7 cellular contexts compared by ENCODE assay signal in the genomic region with DNA sequence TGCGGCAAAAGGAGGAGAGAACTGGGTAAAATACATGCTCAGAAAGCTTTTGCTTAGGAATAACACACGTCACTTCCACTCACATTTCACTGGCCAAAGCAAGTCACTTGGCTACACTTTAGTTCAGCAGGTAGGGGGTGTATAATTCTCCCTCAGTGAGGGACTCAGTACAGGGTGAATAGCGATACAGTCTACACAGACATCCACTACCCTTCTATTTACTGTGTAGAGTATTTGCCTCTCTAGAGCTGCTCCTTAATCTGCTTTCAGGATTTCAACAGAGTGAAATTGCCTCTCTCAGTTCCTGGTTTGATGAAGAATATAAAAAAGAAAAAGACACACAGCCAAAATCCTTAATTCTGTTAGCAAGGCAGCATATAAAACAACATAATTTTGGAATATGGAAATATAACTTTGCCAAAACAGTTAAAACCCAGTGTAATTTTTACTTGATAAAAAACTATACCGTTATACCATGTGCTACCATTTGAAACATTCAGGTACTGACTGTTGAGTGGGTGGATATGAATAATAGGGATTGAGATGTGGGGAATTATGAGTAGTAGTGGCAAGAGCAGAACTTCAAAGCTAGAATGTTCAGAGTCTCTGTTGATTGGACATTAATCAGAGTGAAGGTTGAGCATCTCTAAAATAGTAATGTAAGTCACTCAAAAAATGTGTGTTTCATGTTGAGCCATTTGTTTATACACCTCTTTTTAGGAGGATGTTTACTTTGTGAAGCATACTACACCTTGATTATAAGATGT. TPM values are rescaled to one million over a fixed set of nuclear protein-coding genes. Genes with fewer than 3 reads are reported as not detected.
DNase-seq lines count a peak whose midpoint lies in the region; ATAC-seq, FAIRE-seq and TF ChIP-seq lines count a peak whose summit lies in the region.
"Not testable (repeated sequence)": the region's sequence is repeated elsewhere in the genome, so short reads cannot be mapped to it uniquely, and the experiment has no call there.

No MANE protein-coding gene starts in this region.

- peaks cover 12% of the 10 kb centered on the region for H3K4me1 Mint-ChIP-seq in CD8-positive, alpha-beta T cell (ENCODE audit: low read depth)
- H3K4me1 Mint-ChIP-seq in activated T-helper 17 cell treated with anti-CD3 and anti-CD28 coated beads, Interleukin-2, amount 50 U/mL, for 72 hours; stimulated activated effector memory CD8-positive, alpha-beta T cell treated with anti-CD3 and anti-CD28 coated beads, Interleukin-12 subunit alpha, Interleukin-12 subunit beta, amount 100 ng/mL, for 72 hours: not testable (repeated sequence)

- H3K56ac ChIP-seq in IMR-90 (ENCODE audit: extremely low read depth, insufficient read depth, low read length) = not testable (repeated sequence)

- not testable (repeated sequence) for H3K27me3 Mint-ChIP-seq in CD8-positive, alpha-beta T cell (ENCODE audit: low read depth); activated T-helper 17 cell treated with anti-CD3 and anti-CD28 coated beads, Interleukin-2, amount 50 U/mL, for 72 hours

- peak overlapping the region; percentile 66; the same call in 1 of the 2 replicates for H2AK5ac ChIP-seq in IMR-90 (ENCODE audit: low read depth, low read length)

- H4K8ac ChIP-seq in IMR-90 (ENCODE audit: low read depth in 2 of 2, low read length in 2 of 2) = peak overlapping the region in 1 of 2 experiments; percentile 29; a peak in 2 of 4 replicates

- H2BK5ac ChIP-seq in IMR-90 (ENCODE audit: low read depth, low read length, poor library complexity, severe bottlenecking) = peak overlapping the region; percentile 60

- CTCF ChIA-PET in CD8-positive, alpha-beta T cell (lab: Charles Lee); IMR-90 (lab: Yijun Ruan, JAX): not testable (repeated sequence)

- peaks cover 4 to 16% of the 10 kb centered on the region in 2 experiments for H3K79me1 ChIP-seq in IMR-90 (ENCODE audit: low read depth in 1 of 2, low read length in 2 of 2)

- H4K20me1 ChIP-seq in IMR-90 (ENCODE audit: insufficient read depth, low read length) = not testable (repeated sequence)

- H3K9me3 ChIP-seq in CD8-positive, alpha-beta T cell (ENCODE audit: low read length); IMR-90 (ENCODE audit: control insufficient read depth, insufficient read depth, low read length); left lung: not testable (repeated sequence)

- H2AFZ ChIP-seq in IMR-90 (replicated peaks; ENCODE audit: low read length, poor library complexity) = not testable (repeated sequence)

- 0 out of 2 replicates have a peak overlapping the region, but pooled peaks have one; percentile 2 for H2BK20ac ChIP-seq in IMR-90 (ENCODE audit: low read depth, low read length)

- not testable (repeated sequence) for TF ChIP-seq CTCF in CD8-positive, alpha-beta T cell (IDR thresholded peaks at IDR 0.05); IMR-90 (conservative IDR thresholded peaks at IDR 0.05; ENCODE audit: low read depth, low read length); bronchial epithelial cell (IDR thresholded peaks at IDR 0.05; ENCODE audit: insufficient read depth, low read length, severe bottlenecking); left lung (IDR thresholded peaks at IDR 0.05)

- not testable (repeated sequence) for H3K4me3 Mint-ChIP-seq in CD8-positive, alpha-beta T cell; activated T-helper 17 cell treated with anti-CD3 and anti-CD28 coated beads, Interleukin-2, amount 50 U/mL, for 72 hours; stimulated activated effector memory CD8-positive, alpha-beta T cell treated with anti-CD3 and anti-CD28 coated beads, Interleukin-12 subunit alpha, Interleukin-12 subunit beta, amount 100 ng/mL, for 72 hours

- peak overlapping the region; percentile 64 for H2BK120ac ChIP-seq in IMR-90 (ENCODE audit: low read depth, low read length)

- H3K27me3 ChIP-seq in CD8-positive, alpha-beta T cell (ENCODE audit: insufficient read depth, low read length); IMR-90 (ENCODE audit: control insufficient read depth, insufficient read depth, low read length); bronchial epithelial cell (ENCODE audit: control insufficient read depth, insufficient read depth, low read length); left lung: not testable (repeated sequence)

- peak overlapping the region; percentile 74 for H4K91ac ChIP-seq in IMR-90 (ENCODE audit: insufficient read depth, low read depth, low read length)

- DNase-seq in CD8-positive, alpha-beta T cell; IMR-90; left lung; stimulated activated effector memory CD8-positive, alpha-beta T cell treated with anti-CD3 and anti-CD28 coated beads, Interleukin-12 subunit alpha, Interleukin-12 subunit beta, amount 100 ng/mL, for 72 hours (ENCODE audit: low spot score in 2 of 2): not testable (repeated sequence)
- DNase-seq in bronchial epithelial cell (ENCODE audit: low read depth) = peak; percentile 43

- H2BK15ac ChIP-seq in IMR-90 (ENCODE audit: low read depth, low read length) = not testable (repeated sequence)

- not testable (repeated sequence) for H3K27ac ChIP-seq in CD8-positive, alpha-beta T cell (ENCODE audit: low read depth, low read length); left lung
- peak overlapping the region; percentile 23; the same call in 1 of the 2 replicates for H3K27ac ChIP-seq in IMR-90 (ENCODE audit: insufficient read depth, low read length)

- H3K14ac ChIP-seq in IMR-90 (replicated peaks; ENCODE audit: low read depth, low read length) = peak overlapping the region; percentile 0; the same call in 1 of the 2 replicates

- H3K9ac ChIP-seq in IMR-90 (ENCODE audit: low read depth, low read length) = not testable (repeated sequence)

- not testable (repeated sequence) for H3K36me3 ChIP-seq in CD8-positive, alpha-beta T cell (ENCODE audit: insufficient read depth, low read length); IMR-90 (ENCODE audit: control insufficient read depth, insufficient read depth, low read length); bronchial epithelial cell (ENCODE audit: control insufficient read depth, insufficient read depth, low read length); left lung

- BruUV-seq in IMR-90 (replicated peaks; lab: Mats Ljungman, UMichigan) = not testable (repeated sequence)

- peak overlapping the region; percentile 28 for H3K27ac Mint-ChIP-seq in CD8-positive, alpha-beta T cell
- H3K27ac Mint-ChIP-seq in activated T-helper 17 cell treated with anti-CD3 and anti-CD28 coated beads, Interleukin-2, amount 50 U/mL, for 72 hours; stimulated activated effector memory CD8-positive, alpha-beta T cell treated with anti-CD3 and anti-CD28 coated beads, Interleukin-12 subunit alpha, Interleukin-12 subunit beta, amount 100 ng/mL, for 72 hours: not testable (repeated sequence)

- in situ Hi-C loops in IMR-90 (cut with MboI; ENCODE audit: low sequenced_read_pairs) = not testable (repeated sequence)

- H3K18ac ChIP-seq in IMR-90 (ENCODE audit: low read depth, low read length) = 0 out of 2 replicates have a peak overlapping the region, but pooled peaks have one; percentile 52

- dilution Hi-C loops in IMR-90 (cut with HindIII; ENCODE audit: low sequenced_read_pairs, unreplicated experiment) = not testable (repeated sequence)

- intact Hi-C loops in CD8-positive, alpha-beta T cell (cut with DNase I, micrococcal nuclease); left lung (cut with DNase I): not testable (repeated sequence)
- intact Hi-C loops in IMR-90 (cut with micrococcal nuclease) = loop anchor here (10.0 kb wide), 1 partner anchor 56 kb away; no protein-coding TSS in a partner anchor

- peak overlapping the region; percentile 34; the same call in 1 of the 2 replicates for H3K4ac ChIP-seq in IMR-90 (ENCODE audit: low read depth, low read length)

- TF ChIP-seq POLR2A in IMR-90 (IDR thresholded peaks at IDR 0.05; ENCODE audit: low read depth, low read length) = not testable (repeated sequence)

- not testable (repeated sequence) for H3K4me3 ChIP-seq in CD8-positive, alpha-beta T cell (ENCODE audit: low read depth, low read length); IMR-90 (ENCODE audit: insufficient read depth, low read depth, low read length); bronchial epithelial cell (ENCODE audit: low read depth, low read length); left lung

- not testable (repeated sequence) for ATAC-seq in CD8-positive, alpha-beta T cell; IMR-90 (ENCODE audit: low read depth)
- ATAC-seq in activated CD4-positive, CD25-positive, alpha-beta regulatory T cell treated with anti-CD3 and anti-CD28 coated beads, Interleukin-2, amount 50 U/mL, for 24 hours = peak; percentile 58 to 74
- ATAC-seq in activated T-helper 17 cell treated with anti-CD3 and anti-CD28 coated beads, Interleukin-2, amount 50 U/mL, for 72 hours (replicated peaks) = peak; percentile 78
- peak; percentile 54 for ATAC-seq in left lung
- peak; percentile 50 for ATAC-seq in stimulated activated effector memory CD8-positive, alpha-beta T cell treated with anti-CD3 and anti-CD28 coated beads, Interleukin-12 subunit alpha, Interleukin-12 subunit beta, amount 100 ng/mL, for 72 hours

- POLR2A ChIA-PET in CD8-positive, alpha-beta T cell (lab: Charles Lee); IMR-90 (lab: Charles Lee; ENCODE audit: unreplicated experiment): not testable (repeated sequence)

- H3K23ac ChIP-seq in IMR-90 (ENCODE audit: low read depth, low read length) = not testable (repeated sequence)

- H3K36me3 Mint-ChIP-seq in CD8-positive, alpha-beta T cell; activated T-helper 17 cell treated with anti-CD3 and anti-CD28 coated beads, Interleukin-2, amount 50 U/mL, for 72 hours (ENCODE audit: low read depth); stimulated activated effector memory CD8-positive, alpha-beta T cell treated with anti-CD3 and anti-CD28 coated beads, Interleukin-12 subunit alpha, Interleukin-12 subunit beta, amount 100 ng/mL, for 72 hours: not testable (repeated sequence)

- TF ChIP-seq RAD21 in IMR-90 (IDR thresholded peaks at IDR 0.05; ENCODE audit: low read length) = not testable (repeated sequence)

- not testable (repeated sequence) for H3K9me3 Mint-ChIP-seq in CD8-positive, alpha-beta T cell; activated T-helper 17 cell treated with anti-CD3 and anti-CD28 coated beads, Interleukin-2, amount 50 U/mL, for 72 hours; stimulated activated effector memory CD8-positive, alpha-beta T cell treated with anti-CD3 and anti-CD28 coated beads, Interleukin-12 subunit alpha, Interleukin-12 subunit beta, amount 100 ng/mL, for 72 hours

- H3K9me1 ChIP-seq in IMR-90 (ENCODE audit: insufficient read depth, low read length) = not testable (repeated sequence)

- FAIRE-seq in bronchial epithelial cell (lab: Jason Lieb, UNC) = not testable (repeated sequence)

- not testable (repeated sequence) for H2AK9ac ChIP-seq in IMR-90 (replicated peaks; ENCODE audit: low read depth, low read length, poor library complexity)

- peak overlapping the region; percentile 24; the same call in 1 of the 2 replicates for H4K5ac ChIP-seq in IMR-90 (ENCODE audit: low read depth, low read length)

- H3K4me2 ChIP-seq in IMR-90 (ENCODE audit: low read depth, low read length) = not testable (repeated sequence)

- H3K4me1 ChIP-seq in CD8-positive, alpha-beta T cell (ENCODE audit: insufficient read depth, low read length); IMR-90 (ENCODE audit: control insufficient read depth, insufficient read depth, low read length); left lung: not testable (repeated sequence)

- no CpG with 5 or more reads among the region's 4 CpGs for WGBS in IMR-90 (ENCODE audit: extremely low coverage in 2 of 2, insufficient read length in 1 of 2), 2 experiments

RNA-seq across cellular contexts. Expression of a gene that starts 51.7 kb away (rescaled TPM):
- 10 to 100 TPM in 1 of 2 experiments, 1 to 10 TPM in 1; 8.0 to 10.5 TPM for total RNA-seq in CD8-positive, alpha-beta T cell
- total RNA-seq in IMR-90 (2012; rRNA removed) = 37.5 and 50.5 TPM in 2 replicates
- 7.7 and 11.8 TPM in 2 replicates for polyA plus RNA-seq in IMR-90 (2012; rRNA removed)
- 2.1 and 3.4 TPM in 2 replicates for polyA plus RNA-seq in IMR-90 (2012; cell fraction: cytosol; rRNA removed)
- 0.87 and 7.2 TPM in 2 replicates for polyA plus RNA-seq in IMR-90 (2012; cell fraction: nucleus; rRNA removed; ENCODE audit: low replicate concordance)
- total RNA-seq in activated T-helper 17 cell treated with anti-CD3 and anti-CD28 coated beads, Interleukin-2, amount 50 U/mL, for 72 hours = 10 to 100 TPM; 42.7 to 49.1 TPM
- 10.1 and 14.7 TPM in 2 replicates for total RNA-seq in bronchial epithelial cell
- total RNA-seq in left lung = 10 to 100 TPM; 11.2 to 14.9 TPM
